26 cellular contexts compared by ENCODE assay signal in the genomic region with DNA sequence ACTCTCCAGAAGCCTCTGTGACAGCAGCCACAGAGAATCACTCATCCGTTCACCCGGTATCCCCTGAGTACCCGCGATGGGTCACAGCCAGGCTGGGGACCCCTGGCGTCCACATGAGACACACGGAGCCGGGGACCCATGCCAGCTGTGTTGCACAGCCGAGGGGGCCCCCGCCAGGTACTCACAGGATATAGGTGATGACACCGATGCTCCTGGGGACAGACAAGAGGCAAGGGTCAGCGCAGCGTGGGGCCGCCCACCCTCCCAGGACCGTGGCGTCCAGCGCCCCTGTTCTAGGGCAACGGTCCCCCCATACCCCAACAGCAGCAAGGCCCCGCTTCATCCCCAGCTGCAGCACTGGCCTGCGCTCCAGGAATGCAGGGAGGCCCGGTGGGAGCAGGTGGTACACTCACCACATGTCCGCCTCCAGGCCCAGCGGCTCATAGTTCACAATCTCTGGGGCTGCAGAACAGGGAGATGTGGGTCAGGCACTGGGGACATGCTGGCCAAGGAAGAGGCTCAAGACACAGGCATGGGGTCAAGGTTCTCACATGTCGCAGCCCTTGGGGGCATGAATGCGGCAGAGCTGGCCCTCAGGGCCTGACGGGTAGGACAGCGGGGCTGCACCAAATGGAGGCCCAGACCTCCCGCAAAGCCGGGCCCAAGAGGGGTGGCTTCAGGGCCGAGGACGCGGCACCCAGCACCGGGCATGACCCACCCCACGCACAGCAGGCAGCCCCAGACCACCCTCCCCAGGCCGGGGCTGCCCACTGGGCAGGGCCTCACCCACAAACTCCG. TPM values are rescaled to one million over a fixed set of nuclear protein-coding genes. Genes with fewer than 3 reads are reported as not detected.
DNase-seq lines count a peak whose midpoint lies in the region; ATAC-seq and TF ChIP-seq lines count a peak whose summit lies in the region.
"Had no signal": no experiment of that assay in that cellular context is flagged by ENCODE, and none has a peak within 500 bp of the region (broad histone marks: within the 10 kb centered on the region; RNA-seq: fewer than 3 reads in every experiment).

No MANE protein-coding gene starts in this region.

- WGBS in right cardiac atrium: 89% methylated on average over 35 of the region's 35 CpGs
- WGBS in esophagus muscularis mucosa: 89% methylated on average over 22 of the region's 35 CpGs
- 94 to 97% (median 95%) methylated on average over 22 to 35 of the region's 35 CpGs for WGBS in spleen, 5 donors

- TF ChIP-seq POLR2A in esophagus muscularis mucosa (IDR thresholded peaks at IDR 0.05; ENCODE audit: low read depth): no peak
- no peak for TF ChIP-seq POLR2A in spleen (IDR thresholded peaks at IDR 0.05)

- no peak overlapping the region for H3K4me3 ChIP-seq in right cardiac atrium (ENCODE audit: low read length)
- H3K4me3 ChIP-seq in esophagus muscularis mucosa: no peak overlapping the region
- no peak overlapping the region for H3K4me3 ChIP-seq in osteoblast (ENCODE audit: insufficient read depth, low read length)
- no peak overlapping the region for H3K4me3 ChIP-seq in skeletal muscle tissue (ENCODE audit: low read length in 3 of 3)
- H3K4me3 ChIP-seq in spleen: no peak overlapping the region
- H3K4me3 ChIP-seq: BLaER1, GM23248, SJCRH30 had no signal

- H3K9ac ChIP-seq in skeletal muscle tissue (ENCODE audit: low read depth in 1 of 3, low read length in 3 of 3): no peak overlapping the region
- H3K9ac ChIP-seq: BLaER1, GM23248 had no signal

- H3K4me1 ChIP-seq in right cardiac atrium (ENCODE audit: control insufficient read depth, insufficient read depth, low read length): peaks cover 5% of the 10 kb centered on the region
- H3K4me1 ChIP-seq in esophagus muscularis mucosa: peaks cover 34 to 52% (median 48%) of the 10 kb centered on the region in 4 donors
- peaks cover 12% of the 10 kb centered on the region for H3K4me1 ChIP-seq in osteoblast (ENCODE audit: insufficient read depth, low read length)
- peaks cover 24 to 57% (median 43%) of the 10 kb centered on the region in 3 donors for H3K4me1 ChIP-seq in skeletal muscle tissue (ENCODE audit: control insufficient read depth in 3 of 3, insufficient read depth in 3 of 3, low read length in 3 of 3)
- peaks cover 2 to 33% (median 22%) of the 10 kb centered on the region in 6 donors for H3K4me1 ChIP-seq in spleen

- no peak overlapping the region for H3K4me2 ChIP-seq in osteoblast (ENCODE audit: insufficient read depth, low read length)
- H3K4me2 ChIP-seq: BLaER1 had no signal

- TF ChIP-seq EP300 in esophagus muscularis mucosa (IDR thresholded peaks at IDR 0.05): no peak

- H3K27ac ChIP-seq in right cardiac atrium (ENCODE audit: low read length): no peak overlapping the region
- peak overlapping the region; percentile 34 to 100 (median 100) for H3K27ac ChIP-seq in esophagus muscularis mucosa (replicated peaks in 1 of 4)
- no peak overlapping the region for H3K27ac ChIP-seq in osteoblast (ENCODE audit: low read depth, low read length)
- peak overlapping the region; percentile 40 for H3K27ac ChIP-seq in skeletal muscle tissue (ENCODE audit: low read depth, low read length)
- H3K27ac ChIP-seq in spleen: no peak overlapping the region
- H3K27ac ChIP-seq: BLaER1, GM23248, SJCRH30 had no signal

- H3K36me3 ChIP-seq in esophagus muscularis mucosa (peaks cover 66 to 98% (median 92%) of the 10 kb centered on the region in 4 donors), osteoblast (ENCODE audit: insufficient read depth, low read length) (peaks cover 82% of the 10 kb centered on the region), skeletal muscle tissue (ENCODE audit: control insufficient read depth in 3 of 3, insufficient read depth in 3 of 3, low read length in 3 of 3) (peaks cover 41 to 65% (median 59%) of the 10 kb centered on the region in 3 donors), spleen (peaks cover 3 to 100% (median 90%) of the 10 kb centered on the region in 6 donors)

- TF ChIP-seq CTCF in esophagus muscularis mucosa (IDR thresholded peaks at IDR 0.05) (no peak), osteoblast (IDR thresholded peaks at IDR 0.05; ENCODE audit: extremely low read depth, low read depth, low read length) (no peak), spleen (IDR thresholded peaks at IDR 0.05 in 8 of 11, conservative IDR thresholded peaks at IDR 0.05 in 3 of 11) (no peak)

- peak in 2 of 3 donors; percentile 60 to 68 for DNase-seq in right cardiac atrium
- no peak for DNase-seq in Right ventricle myocardium inferior (ENCODE audit: missing footprints)
- DNase-seq in esophagus muscularis mucosa (ENCODE audit: extremely low spot score): no peak
- DNase-seq in osteoblast (ENCODE audit: insufficient read length, low spot score, missing footprints): peak; percentile 83
- DNase-seq in NCI-H526 (lab: John Stamatoyannopoulos, UW): no peak
- no peak for DNase-seq in spleen
- DNase-seq: CD4-positive, alpha-beta T cell; COR-L47; DMS53; GM23248; H9; Kasumi-1; NCI-H1105; NCI-H146; NCI-H1930; NCI-H2107; NCI-H524; NCI-H774; PC-3; SJCRH30 had no signal

- no peak for ATAC-seq in right cardiac atrium
- no peak for ATAC-seq in Right ventricle myocardium inferior
- ATAC-seq: PC-3 had no signal

- H2AFZ ChIP-seq in osteoblast (ENCODE audit: low read length): no peak overlapping the region
- H2AFZ ChIP-seq: GM23248 had no signal

- no peaks in the 10 kb centered on the region for H3K27me3 ChIP-seq in right cardiac atrium (ENCODE audit: control insufficient read depth, insufficient read depth)
- no peaks in the 10 kb centered on the region for H3K27me3 ChIP-seq in esophagus muscularis mucosa
- no peaks in the 10 kb centered on the region for H3K27me3 ChIP-seq in osteoblast (ENCODE audit: insufficient read depth, low read length)
- no peaks in the 10 kb centered on the region for H3K27me3 ChIP-seq in skeletal muscle tissue (ENCODE audit: control insufficient read depth in 3 of 3, insufficient read depth in 3 of 3, low read length in 3 of 3)
- no peaks in the 10 kb centered on the region for H3K27me3 ChIP-seq in spleen (replicated peaks in 1 of 7)
- H3K27me3 ChIP-seq: BLaER1, SJCRH30 had no signal

- H3K9me3 ChIP-seq in right cardiac atrium (ENCODE audit: control insufficient read depth, low read length): no peaks in the 10 kb centered on the region
- no peaks in the 10 kb centered on the region for H3K9me3 ChIP-seq in esophagus muscularis mucosa
- no peaks in the 10 kb centered on the region for H3K9me3 ChIP-seq in osteoblast (ENCODE audit: low read depth, low read length)
- no peaks in the 10 kb centered on the region for H3K9me3 ChIP-seq in skeletal muscle tissue (ENCODE audit: control insufficient read depth in 3 of 3, low read length in 3 of 3)
- H3K9me3 ChIP-seq in spleen: no peaks in the 10 kb centered on the region
- H3K9me3 ChIP-seq: BLaER1, SJCRH30 had no signal

- peaks cover 83% of the 10 kb centered on the region for H3K79me2 ChIP-seq in osteoblast (ENCODE audit: insufficient read depth, low read length)

- peaks cover 56% of the 10 kb centered on the region for H4K20me1 ChIP-seq in osteoblast (ENCODE audit: insufficient read depth, low read length)

- intact Hi-C loops in right cardiac atrium (cut with DNase I): no loop called here
- intact Hi-C loops in Right ventricle myocardium inferior (cut with DNase I): loop anchor here (10.0 kb wide), 1 partner anchor 199 kb away; a partner anchor contains a TSS
- intact Hi-C loops in esophagus muscularis mucosa (cut with DNase I): no loop called here
- intact Hi-C loops in spleen (cut with DNase I; ENCODE audit: low total_unique reads): no loop called here

RNA-seq across cellular contexts. Expression of a gene that starts 7.2 kb away (rescaled TPM):
- total RNA-seq in right cardiac atrium (100 to 1,000 TPM in 2 of 4 donors, 10 to 100 TPM in 2; 67.8 to 121 (median 93.4) TPM), Right ventricle myocardium inferior (67.5 TPM), esophagus muscularis mucosa (100 to 1,000 TPM; 140 to 226 (median 212) TPM), osteoblast (122 and 131 TPM in 2 replicates), skeletal muscle tissue (63.7 TPM), spleen (10 to 100 TPM; 37.1 to 49.3 (median 46.7) TPM)
- polyA plus RNA-seq in right cardiac atrium (122 TPM), spleen (10 to 100 TPM; 26.5 to 68.8 (median 30.8) TPM)

RNA-seq across cellular contexts. Expression of a gene that starts 21.6 kb away (rescaled TPM):
- 1,000 to 10,000 TPM; 2,000 to 2,630 (median 2,240) TPM for total RNA-seq in right cardiac atrium
- 1,037 TPM for polyA plus RNA-seq in right cardiac atrium
- 2,154 TPM for total RNA-seq in Right ventricle myocardium inferior
- total RNA-seq in esophagus muscularis mucosa: 1,000 to 10,000 TPM; 2,280 to 3,286 (median 2,635) TPM
- 2,656 and 2,968 TPM in 2 replicates for total RNA-seq in osteoblast
- total RNA-seq in skeletal muscle tissue: 4,276 TPM
- total RNA-seq in spleen: 1,000 to 10,000 TPM; 1,078 to 1,961 (median 1,406) TPM
- polyA plus RNA-seq in spleen: 1,000 to 10,000 TPM in 1 of 3 donors, 100 to 1,000 TPM in 2; 565 to 1,281 (median 624) TPM

RNA-seq across cellular contexts. Expression of a gene that starts 30.8 kb away (rescaled TPM):
- total RNA-seq in right cardiac atrium: 1,000 to 10,000 TPM; 1,114 to 1,487 (median 1,236) TPM
- polyA plus RNA-seq in right cardiac atrium: 1,838 TPM
- 627 TPM for total RNA-seq in Right ventricle myocardium inferior
- 1 to 10 TPM in 1 of 4 donors, under 1 TPM in 2, not detected in 1; 0.39 to 2.1 (median 0.69) TPM for total RNA-seq in esophagus muscularis mucosa
- not detected in 2 replicates for total RNA-seq in osteoblast
- 48.5 TPM for total RNA-seq in skeletal muscle tissue
- not detected for total RNA-seq in spleen
- 1 to 10 TPM in 1 of 3 donors, under 1 TPM in 2; 0.29 to 1.5 (median 0.52) TPM for polyA plus RNA-seq in spleen
- total RNA-seq: CD4-positive, alpha-beta T cell; Daoy; GM23248; HT-29; M059J; PC-3 had no signal
- polyA plus RNA-seq: AG04450, GM23248 had no signal

RNA-seq across cellular contexts. Expression of a gene that starts 43.9 kb away (rescaled TPM):
- total RNA-seq in right cardiac atrium (10 to 100 TPM; 11.9 to 13.1 (median 12.5) TPM), Right ventricle myocardium inferior (16.1 TPM), esophagus muscularis mucosa (10 to 100 TPM; 16.6 to 34.1 (median 24.8) TPM), osteoblast (14.7 and 21.4 TPM in 2 replicates), skeletal muscle tissue (19.3 TPM), spleen (10 to 100 TPM; 16.4 to 30.5 (median 29.0) TPM)
- polyA plus RNA-seq in right cardiac atrium (9.6 TPM), spleen (10 to 100 TPM in 1 of 3 donors, 1 to 10 TPM in 2; 6.2 to 13.9 (median 6.4) TPM)

Comparison
In these comparisons a context has a peak if more than half of its experiments do, and no peak if none do; other contexts are left out.
1. DNase-seq: peak in right cardiac atrium (2 of 3) and osteoblast (single experiment); none in Right ventricle myocardium inferior (single experiment), esophagus muscularis mucosa (single experiment), NCI-H526 (0 of 2) and spleen (single experiment).
2. H3K27ac ChIP-seq: peak in esophagus muscularis mucosa (4 of 4) and skeletal muscle tissue (single experiment); none in right cardiac atrium (single experiment), osteoblast (single experiment) and spleen (0 of 8).
3. RNA of a gene that starts 30.8 kb away (total RNA-seq): 1,114 to 1,487 TPM in right cardiac atrium, 627 TPM in Right ventricle myocardium inferior (single experiment) and 48.5 TPM in skeletal muscle tissue (single experiment); 0.39 to 2.1 TPM in esophagus muscularis mucosa, not detected in osteoblast and not detected in spleen; every median in the first group is over 10 times any median in the second.